ENCODE assay signal across 8 cellular contexts in the genomic region with DNA sequence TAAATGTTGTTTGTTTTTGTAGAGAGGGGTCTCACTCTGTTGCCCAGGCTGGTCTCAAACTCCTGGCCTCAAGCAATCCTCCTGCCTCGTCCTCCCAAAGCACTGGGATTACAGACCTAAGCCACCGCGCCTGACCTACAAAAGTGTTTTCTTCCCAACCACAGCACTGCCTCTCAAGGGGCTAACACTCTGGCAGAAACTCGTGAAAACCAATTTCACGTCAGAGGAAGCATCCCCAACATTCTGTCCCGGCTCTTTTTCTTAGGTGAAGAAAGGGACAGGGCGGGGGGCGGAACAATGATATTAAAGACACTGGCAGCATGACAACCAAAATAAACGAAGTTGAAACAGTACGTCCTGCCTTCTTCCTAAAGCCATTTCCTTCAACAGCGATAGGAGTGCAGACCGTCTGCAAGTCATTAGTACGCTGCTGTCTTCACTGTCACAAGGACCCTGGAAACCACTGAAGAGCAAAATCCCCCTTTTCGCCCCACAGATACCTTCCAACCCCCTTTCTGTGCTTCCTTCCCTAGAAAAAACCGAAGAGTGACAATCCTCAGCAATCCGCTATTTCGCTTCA.
A peak's percentile ranks its signal among the peaks of the same experiment; 100 is the strongest.
DNase-seq lines count a peak whose midpoint lies in the region; ATAC-seq, FAIRE-seq and TF ChIP-seq lines count a peak whose summit lies in the region.
"Not testable (repeated sequence)": the region's sequence is repeated elsewhere in the genome, so short reads cannot be mapped to it uniquely, and the experiment has no call there.

No MANE protein-coding gene starts in this region.

- H3K9ac ChIP-seq in K562 (ENCODE audit: insufficient read depth in 1 of 2, low read depth in 2 of 2, low read length in 2 of 2) = not testable (repeated sequence)

- not testable (repeated sequence) for H3K9me3 Mint-ChIP-seq in CD8-positive, alpha-beta T cell; activated T-cell treated with anti-CD3 and anti-CD28 coated beads, Interleukin-2, amount 50 U/mL, for 4 hours; natural killer cell; stimulated activated naive B cell treated with anti-CD40 and anti-IgM and Interleukin-4, amounts not matched to agents 10 μg/mL and 1 μg/mL and 100 μg/mL, for 72 hours

- POLR2A ChIA-PET in CD8-positive, alpha-beta T cell (lab: Charles Lee); Panc1 (lab: Charles Lee); K562 (lab: Yijun Ruan, JAX): not testable (repeated sequence)

- not testable (repeated sequence) for H3K9me1 ChIP-seq in K562 (ENCODE audit: control insufficient read depth, insufficient read depth, low read length)

- TF ChIP-seq CTCF in CD8-positive, alpha-beta T cell (IDR thresholded peaks at IDR 0.05); Panc1 (IDR thresholded peaks at IDR 0.05); K562 (IDR thresholded peaks at IDR 0.05 in 2 of 3, conservative IDR thresholded peaks at IDR 0.05 in 1 of 3; ENCODE audit: insufficient read depth in 2 of 3, low read depth in 1 of 3, low read length in 3 of 3); heart left ventricle (IDR thresholded peaks at IDR 0.05); right lobe of liver (IDR thresholded peaks at IDR 0.05); natural killer cell (IDR thresholded peaks at IDR 0.05): not testable (repeated sequence)

- H3K4me2 ChIP-seq in K562 (ENCODE audit: insufficient read depth, low read length) = not testable (repeated sequence)

- H3K4me3 ChIP-seq in CD8-positive, alpha-beta T cell (ENCODE audit: low read depth, low read length); Panc1 (ENCODE audit: low read depth in 2 of 2, low read length in 2 of 2); K562; heart left ventricle; right lobe of liver: not testable (repeated sequence)

- H3K36me3 ChIP-seq in CD8-positive, alpha-beta T cell (ENCODE audit: insufficient read depth, low read length); Panc1 (ENCODE audit: control insufficient read depth, insufficient read depth, low read length); K562 (ENCODE audit: control insufficient read depth, insufficient read depth, low read length); heart left ventricle; right lobe of liver: not testable (repeated sequence)

- not testable (repeated sequence) for H3K27ac Mint-ChIP-seq in CD8-positive, alpha-beta T cell; natural killer cell; stimulated activated naive B cell treated with anti-CD40 and anti-IgM and Interleukin-4, amounts not matched to agents 10 μg/mL and 1 μg/mL and 100 μg/mL, for 72 hours

- DNase-seq in CD8-positive, alpha-beta T cell; Panc1 (ENCODE audit: low read depth, low spot score); activated T-cell treated with anti-CD3 and anti-CD28 coated beads, Interleukin-2, amount 50 U/mL, for 4 hours; K562 (ENCODE audit: extremely low read depth in 1 of 4, low spot score in 3 of 4); heart left ventricle; right lobe of liver; natural killer cell; stimulated activated naive B cell treated with anti-CD40 and anti-IgM and Interleukin-4, amounts not matched to agents 10 μg/mL and 1 μg/mL and 100 μg/mL, for 72 hours: not testable (repeated sequence)

- in situ Hi-C loops in Panc1 (cut with HindIII; ENCODE audit: low pct_unique_long_range_greater_than_20kb, low sequenced_read_pairs); K562 (cut with MboI): not testable (repeated sequence)

- H3K36me3 Mint-ChIP-seq in CD8-positive, alpha-beta T cell; activated T-cell treated with anti-CD3 and anti-CD28 coated beads, Interleukin-2, amount 50 U/mL, for 4 hours (ENCODE audit: insufficient read depth); natural killer cell; stimulated activated naive B cell treated with anti-CD40 and anti-IgM and Interleukin-4, amounts not matched to agents 10 μg/mL and 1 μg/mL and 100 μg/mL, for 72 hours: not testable (repeated sequence)

- CTCF ChIA-PET in CD8-positive, alpha-beta T cell (lab: Charles Lee); Panc1 (lab: Charles Lee); K562 (lab: Yijun Ruan, JAX; ENCODE audit: low intra/inter-chr PET ratio): not testable (repeated sequence)

- not testable (repeated sequence) for TF ChIP-seq EP300 in K562 (IDR thresholded peaks at IDR 0.05; ENCODE audit: low read length)

- H3K27me3 ChIP-seq in CD8-positive, alpha-beta T cell (ENCODE audit: insufficient read depth, low read length); Panc1 (ENCODE audit: control insufficient read depth, insufficient read depth, low read length); K562 (ENCODE audit: control insufficient read depth in 2 of 2, insufficient read depth in 2 of 2, low read length in 2 of 2); heart left ventricle; right lobe of liver: not testable (repeated sequence)

- TF ChIP-seq RAD21 in K562 (CRISPR knock-in tag; conservative IDR thresholded peaks at IDR 0.05 in 1 of 2, IDR thresholded peaks at IDR 0.05 in 1 of 2) = not testable (repeated sequence)

- H3K27me3 Mint-ChIP-seq in CD8-positive, alpha-beta T cell (ENCODE audit: low read depth); activated T-cell treated with anti-CD3 and anti-CD28 coated beads, Interleukin-2, amount 50 U/mL, for 4 hours (ENCODE audit: low read depth); natural killer cell (ENCODE audit: low read depth in 2 of 2); stimulated activated naive B cell treated with anti-CD40 and anti-IgM and Interleukin-4, amounts not matched to agents 10 μg/mL and 1 μg/mL and 100 μg/mL, for 72 hours: not testable (repeated sequence)

- not testable (repeated sequence) for H4K20me1 ChIP-seq in K562 (replicated peaks; ENCODE audit: control insufficient read depth, insufficient read depth, low read length)

- ATAC-seq in CD8-positive, alpha-beta T cell = peak; percentile 41
- ATAC-seq in Panc1 (peak; percentile 38; the same call in 1 of the 2 replicates), K562 (peak; percentile 52), heart left ventricle (peak; percentile 69 to 92 (median 81)), right lobe of liver (peak; percentile 31 to 68 (median 34)), natural killer cell (peak; percentile 42 to 69 (median 56))
- ATAC-seq in activated T-cell treated with anti-CD3 and anti-CD28 coated beads, Interleukin-2, amount 50 U/mL, for 4 hours = peak; percentile 8 to 11
- ATAC-seq in stimulated activated naive B cell treated with anti-CD40 and anti-IgM and Interleukin-4, amounts not matched to agents 10 μg/mL and 1 μg/mL and 100 μg/mL, for 72 hours (replicated peaks) = peak; percentile 12 to 36

- H3K9me3 ChIP-seq in CD8-positive, alpha-beta T cell (ENCODE audit: low read length); Panc1 (ENCODE audit: control insufficient read depth, insufficient read depth, low read depth, low read length); K562 (replicated peaks; ENCODE audit: control insufficient read depth, insufficient read depth, low read depth, low read length); heart left ventricle; right lobe of liver: not testable (repeated sequence)

- WGBS in K562 (ENCODE audit: insufficient coverage, low coverage, missing lambda C conversion rate) = no CpG with 5 or more reads among the region's 17 CpGs
- no CpG with 5 or more reads among the region's 17 CpGs for WGBS in heart left ventricle, 4 donors
- WGBS in right lobe of liver (ENCODE audit: insufficient coverage, low coverage, low lambda C conversion rate, missing lambda C conversion rate) = no CpG with 5 or more reads among the region's 17 CpGs

- not testable (repeated sequence) for H3K79me2 ChIP-seq in K562 (ENCODE audit: control insufficient read depth, insufficient read depth, low read length)

- H3K4me1 Mint-ChIP-seq in CD8-positive, alpha-beta T cell (ENCODE audit: low read depth); activated T-cell treated with anti-CD3 and anti-CD28 coated beads, Interleukin-2, amount 50 U/mL, for 4 hours (ENCODE audit: low read depth); natural killer cell; stimulated activated naive B cell treated with anti-CD40 and anti-IgM and Interleukin-4, amounts not matched to agents 10 μg/mL and 1 μg/mL and 100 μg/mL, for 72 hours: not testable (repeated sequence)

- H3K4me1 ChIP-seq in CD8-positive, alpha-beta T cell (ENCODE audit: insufficient read depth, low read length); Panc1 (ENCODE audit: control insufficient read depth, insufficient read depth, low read length); K562 (replicated peaks in 1 of 2; ENCODE audit: control insufficient read depth in 2 of 2, insufficient read depth in 2 of 2, low read length in 2 of 2); heart left ventricle; right lobe of liver: not testable (repeated sequence)

- FAIRE-seq in K562 (lab: Jason Lieb, UNC) = not testable (repeated sequence)

- BruUV-seq in Panc1 (replicated peaks; lab: Mats Ljungman, UMichigan); K562 (replicated peaks; lab: Mats Ljungman, UMichigan): not testable (repeated sequence)

- intact Hi-C loops in CD8-positive, alpha-beta T cell (cut with DNase I, micrococcal nuclease); Panc1 (cut with micrococcal nuclease; ENCODE audit: unreplicated experiment); K562 (cut with micrococcal nuclease); heart left ventricle (cut with DNase I); right lobe of liver (cut with DNase I); natural killer cell (cut with micrococcal nuclease): not testable (repeated sequence)

- TF ChIP-seq POLR2A in K562 (conservative IDR thresholded peaks at IDR 0.05); heart left ventricle (IDR thresholded peaks at IDR 0.05); right lobe of liver (IDR thresholded peaks at IDR 0.05): not testable (repeated sequence)

- not testable (repeated sequence) for H3K27ac ChIP-seq in CD8-positive, alpha-beta T cell (ENCODE audit: low read depth, low read length); Panc1 (ENCODE audit: low read length); K562 (ENCODE audit: extremely low read depth, low read depth, low read length); heart left ventricle; right lobe of liver

- not testable (repeated sequence) for H2AFZ ChIP-seq in K562 (ENCODE audit: low read depth, low read length)

- H3K4me3 Mint-ChIP-seq in CD8-positive, alpha-beta T cell; activated T-cell treated with anti-CD3 and anti-CD28 coated beads, Interleukin-2, amount 50 U/mL, for 4 hours; natural killer cell; stimulated activated naive B cell treated with anti-CD40 and anti-IgM and Interleukin-4, amounts not matched to agents 10 μg/mL and 1 μg/mL and 100 μg/mL, for 72 hours: not testable (repeated sequence)

Comparison
In these comparisons a context has a peak if more than half of its experiments do, and no peak if none do; other contexts are left out.
1. ATAC-seq: peak in every context shown above with its lines; median percentile 81 in heart left ventricle; 56 in natural killer cell; 52 in K562; 41 in CD8-positive, alpha-beta T cell; 38 in Panc1; 34 in right lobe of liver; 24 in stimulated activated naive B cell treated with anti-CD40 and anti-IgM and Interleukin-4, amounts not matched to agents 10 μg/mL and 1 μg/mL and 100 μg/mL, for 72 hours; 10 in activated T-cell treated with anti-CD3 and anti-CD28 coated beads, Interleukin-2, amount 50 U/mL, for 4 hours.